ENCODE assay signal across 34 cellular contexts in the genomic region with DNA sequence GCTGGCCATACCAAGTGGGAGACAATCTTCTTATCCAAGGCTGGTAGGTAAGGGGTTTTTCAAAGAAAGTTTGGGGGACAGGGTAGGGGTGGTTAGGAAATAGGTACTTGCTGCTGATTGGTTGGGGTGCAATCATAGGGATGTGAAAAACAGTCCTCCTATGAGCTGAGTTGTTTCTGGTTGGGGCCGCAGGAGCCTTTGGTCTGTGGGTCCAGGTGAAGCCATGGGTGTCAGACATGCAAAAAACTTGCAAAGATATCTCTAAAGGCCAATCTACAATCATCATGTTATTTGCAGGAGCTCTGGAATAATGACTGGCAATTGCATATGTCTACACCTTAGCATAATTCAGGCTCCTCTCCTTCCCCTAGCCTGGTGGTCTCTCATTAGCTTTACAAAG.
"Had no signal": no experiment of that assay in that cellular context is flagged by ENCODE, and none has a peak within 500 bp of the region (broad histone marks: within the 10 kb centered on the region; RNA-seq: fewer than 3 reads in every experiment).

No MANE protein-coding gene starts in this region.

- H3K4me1 ChIP-seq: adrenal gland, body of pancreas, breast epithelium had no signal

- DNase-seq: activated CD4-positive, alpha-beta memory T cell treated with anti-CD3 and anti-CD28 coated beads for 36 hours; activated CD4-positive, alpha-beta T cell treated with anti-CD3 and anti-CD28 coated beads for 1 hour; activated CD4-positive, alpha-beta T cell treated with anti-CD3 and anti-CD28 coated beads for 4 hours; activated CD4-positive, alpha-beta T cell treated with anti-CD3 and anti-CD28 coated beads, Interleukin-2, amount 10 ng/mL, durations not matched to agents 24 days and 14 days; activated CD4-positive, alpha-beta T cell treated with anti-CD3 and anti-CD28 coated beads, Interleukin-2, amount 50 U/mL, for 1 hour; activated CD4-positive, alpha-beta T cell treated with anti-CD3 and anti-CD28 coated beads, Interleukin-2, amount 50 U/mL, for 4 hours; activated CD4-positive, CD25-positive, alpha-beta regulatory T cell; activated CD8-positive, alpha-beta memory T cell treated with anti-CD3 and anti-CD28 coated beads, Interleukin-2, amount 50 U/mL, for 4 hours; activated CD8-positive, alpha-beta T cell treated with anti-CD3 and anti-CD28 coated beads for 36 hours; activated effector memory CD4-positive, alpha-beta T cell treated with anti-CD3 and anti-CD28 coated beads, Interleukin-2, amount 50 U/mL, for 16 hours; activated gamma-delta T cell treated with Interleukin-2 at 50 U/mL for 16 hours; activated naive CD4-positive, alpha-beta T cell; activated naive CD4-positive, alpha-beta T cell treated with anti-CD3 and anti-CD28 coated beads for 36 hours; activated naive CD4-positive, alpha-beta T cell treated with anti-CD3 and anti-CD28 coated beads, Interleukin-2, amount 50 U/mL, for 16 hours; activated naive CD8-positive, alpha-beta T cell treated with anti-CD3 and anti-CD28 coated beads for 36 hours; activated T-cell treated with anti-CD3 and anti-CD28 coated beads for 4 hours; activated T-cell treated with anti-CD3 and anti-CD28 coated beads, Interleukin-2, amount 50 U/mL, for 1 hour; activated T-cell treated with anti-CD3 and anti-CD28 coated beads, Interleukin-2, amount 50 U/mL, for 4 hours; activated T-cell treated with anti-CD3 and anti-CD28 coated beads, Interleukin-2, amount 50 U/mL, for 72 hours; adrenal gland; amniotic stem cell; aorta; body of pancreas; brain microvascular endothelial cell; central memory CD4-positive, alpha-beta T cell; T-cell; T-helper 17 cell; T1000 had no signal

- H3K27me3 ChIP-seq: adrenal gland, body of pancreas, brain microvascular endothelial cell, breast epithelium had no signal

- H3K9me3 ChIP-seq: adrenal gland, body of pancreas had no signal

- H3K36me3 ChIP-seq: adrenal gland, brain microvascular endothelial cell, breast epithelium had no signal

- H3K4me3 Mint-ChIP-seq: activated CD4-positive, alpha-beta memory T cell treated with anti-CD3 and anti-CD28 coated beads for 36 hours; activated CD4-positive, alpha-beta T cell treated with anti-CD3 and anti-CD28 coated beads, Interleukin-2, amount 10 ng/mL, durations not matched to agents 24 days and 14 days; activated CD8-positive, alpha-beta T cell treated with anti-CD3 and anti-CD28 coated beads for 36 hours; activated naive CD4-positive, alpha-beta T cell treated with anti-CD3 and anti-CD28 coated beads for 36 hours; activated naive CD8-positive, alpha-beta T cell treated with anti-CD3 and anti-CD28 coated beads for 36 hours; activated T-cell treated with anti-CD3 and anti-CD28 coated beads, Interleukin-2, amount 50 U/mL, for 4 hours; activated T-cell treated with anti-CD3 and anti-CD28 coated beads, Interleukin-2, amount 50 U/mL, for 72 hours; activated T-helper 1 cell treated with anti-CD3 and anti-CD28 coated beads, Interleukin-12 subunit alpha, Interleukin-12 subunit beta, Interleukin-2, Interleukin-4 antibody, amounts not matched to agents 30 ng/mL and 10 ng/mL and 1 ng/mL, durations not matched to agents 14 hours and 24 hours and 36 hours; activated T-helper 17 cell treated with anti-CD3 and anti-CD28 coated beads, Interleukin-2, amount 50 U/mL, for 72 hours; T-cell; T-helper 17 cell had no signal

- H3K27me3 Mint-ChIP-seq: activated CD4-positive, alpha-beta memory T cell treated with anti-CD3 and anti-CD28 coated beads for 36 hours; activated CD4-positive, alpha-beta T cell treated with anti-CD3 and anti-CD28 coated beads, Interleukin-2, amount 10 ng/mL, durations not matched to agents 24 days and 14 days; activated CD8-positive, alpha-beta T cell treated with anti-CD3 and anti-CD28 coated beads for 36 hours; activated naive CD8-positive, alpha-beta T cell treated with anti-CD3 and anti-CD28 coated beads for 36 hours; activated T-helper 17 cell treated with anti-CD3 and anti-CD28 coated beads, Interleukin-2, amount 50 U/mL, for 72 hours; T-cell; T-helper 17 cell had no signal

- ATAC-seq: activated CD4-positive, CD25-positive, alpha-beta regulatory T cell treated with anti-CD3 and anti-CD28 coated beads, Interleukin-2, amount 50 U/mL, for 24 hours; activated CD8-positive, alpha-beta T cell treated with anti-CD3 and anti-CD28 coated beads for 36 hours; activated naive CD4-positive, alpha-beta T cell treated with anti-CD3 and anti-CD28 coated beads, Interleukin-2, amount 50 U/mL, for 72 hours; activated T-cell treated with anti-CD3 and anti-CD28 coated beads, Interleukin-2, amount 50 U/mL, for 4 hours; activated T-cell treated with anti-CD3 and anti-CD28 coated beads, Interleukin-2, amount 50 U/mL, for 72 hours; activated T-helper 17 cell treated with anti-CD3 and anti-CD28 coated beads, Interleukin-2, amount 50 U/mL, for 72 hours; body of pancreas; T-cell; T-helper 17 cell had no signal

- H3K36me3 Mint-ChIP-seq: activated CD4-positive, alpha-beta memory T cell treated with anti-CD3 and anti-CD28 coated beads for 36 hours; activated naive CD4-positive, alpha-beta T cell treated with anti-CD3 and anti-CD28 coated beads, Interleukin-2, amount 50 U/mL, for 72 hours; activated naive CD8-positive, alpha-beta T cell treated with anti-CD3 and anti-CD28 coated beads for 36 hours; T-cell had no signal

- H3K4me3 ChIP-seq: adrenal gland, body of pancreas, breast epithelium had no signal

- H3K9me3 Mint-ChIP-seq: activated CD4-positive, alpha-beta T cell treated with anti-CD3 and anti-CD28 coated beads, Interleukin-2, amount 10 ng/mL, durations not matched to agents 24 days and 14 days; activated CD8-positive, alpha-beta T cell treated with anti-CD3 and anti-CD28 coated beads for 36 hours; activated naive CD8-positive, alpha-beta T cell treated with anti-CD3 and anti-CD28 coated beads for 36 hours; activated T-helper 1 cell treated with anti-CD3 and anti-CD28 coated beads, Interleukin-12 subunit alpha, Interleukin-12 subunit beta, Interleukin-2, Interleukin-4 antibody, amounts not matched to agents 30 ng/mL and 10 ng/mL and 1 ng/mL, durations not matched to agents 14 hours and 24 hours and 36 hours had no signal

- H3K27ac Mint-ChIP-seq: activated CD4-positive, alpha-beta memory T cell treated with anti-CD3 and anti-CD28 coated beads for 36 hours; activated CD4-positive, alpha-beta T cell treated with anti-CD3 and anti-CD28 coated beads, Interleukin-2, amount 10 ng/mL, durations not matched to agents 24 days and 14 days; activated CD8-positive, alpha-beta T cell treated with anti-CD3 and anti-CD28 coated beads for 36 hours; activated naive CD4-positive, alpha-beta T cell treated with anti-CD3 and anti-CD28 coated beads for 36 hours; activated naive CD4-positive, alpha-beta T cell treated with anti-CD3 and anti-CD28 coated beads, Interleukin-2, amount 50 U/mL, for 72 hours; activated naive CD8-positive, alpha-beta T cell treated with anti-CD3 and anti-CD28 coated beads for 36 hours; activated T-cell treated with anti-CD3 and anti-CD28 coated beads, Interleukin-2, amount 50 U/mL, for 72 hours; activated T-helper 1 cell treated with anti-CD3 and anti-CD28 coated beads, Interleukin-12 subunit alpha, Interleukin-12 subunit beta, Interleukin-2, Interleukin-4 antibody, amounts not matched to agents 30 ng/mL and 10 ng/mL and 1 ng/mL, durations not matched to agents 14 hours and 24 hours and 36 hours; activated T-helper 17 cell treated with anti-CD3 and anti-CD28 coated beads, Interleukin-2, amount 50 U/mL, for 72 hours; T-cell; T-helper 17 cell had no signal

- H3K4me1 Mint-ChIP-seq: activated CD4-positive, alpha-beta T cell treated with anti-CD3 and anti-CD28 coated beads, Interleukin-2, amount 10 ng/mL, durations not matched to agents 24 days and 14 days; activated naive CD8-positive, alpha-beta T cell treated with anti-CD3 and anti-CD28 coated beads for 36 hours; activated T-helper 17 cell treated with anti-CD3 and anti-CD28 coated beads, Interleukin-2, amount 50 U/mL, for 72 hours; T-cell; T-helper 17 cell had no signal

- H3K27ac ChIP-seq: adrenal gland, body of pancreas, brain microvascular endothelial cell, breast epithelium, VCaP had no signal
